In genomic region chr12:78695749-78696148, GRCh38 we compare ENCODE assay signal across 20 cellular contexts.
DNase-seq lines count a peak whose midpoint lies in the region; ATAC-seq and TF ChIP-seq lines count a peak whose summit lies in the region.
"Had no signal": no experiment of that assay in that cellular context is flagged by ENCODE, and none has a peak within 500 bp of the region (broad histone marks: within the 10 kb centered on the region; RNA-seq: fewer than 3 reads in every experiment).

No MANE protein-coding gene starts in this region.

- H3K27me3 ChIP-seq in smooth muscle cell (ENCODE audit: low read depth): no peaks in the 10 kb centered on the region
- H3K27me3 ChIP-seq: BLaER1 had no signal

- no peaks in the 10 kb centered on the region for H3F3A ChIP-seq in smooth muscle cell (ENCODE audit: low read depth)

- H3K79me2 ChIP-seq in smooth muscle cell (ENCODE audit: low read depth): no peaks in the 10 kb centered on the region

- H3K36me3 ChIP-seq in smooth muscle cell (ENCODE audit: low read depth): no peaks in the 10 kb centered on the region
- H3K36me3 ChIP-seq: BLaER1 had no signal

- 97% methylated on average over 2 of the region's 2 CpGs for WGBS in smooth muscle cell (ENCODE audit: low lambda C conversion rate)

- no peak overlapping the region for H3K4me3 ChIP-seq in smooth muscle cell
- H3K4me3 ChIP-seq: BLaER1, GM12878, GM23248 had no signal

- H3K9me3 Mint-ChIP-seq in stimulated activated naive CD8-positive, alpha-beta T cell treated with anti-CD3 and anti-CD28 coated beads, Interleukin-15, amount 100 ng/mL, for 72 hours: peaks cover 11 to 12% of the 10 kb centered on the region in 2 donors

- H3K27ac ChIP-seq in smooth muscle cell (ENCODE audit: low read depth): peak overlapping the region; percentile 43
- H3K27ac ChIP-seq: 22Rv1, BLaER1, C4-2B, GM23248 had no signal

- no peak overlapping the region for H3K9ac ChIP-seq in smooth muscle cell (ENCODE audit: low read depth)
- H3K9ac ChIP-seq: BLaER1, GM23248 had no signal

- no peak overlapping the region for H3K4me2 ChIP-seq in smooth muscle cell
- H3K4me2 ChIP-seq: BLaER1 had no signal

- no peak overlapping the region for H2AFZ ChIP-seq in smooth muscle cell (ENCODE audit: low read depth)
- H2AFZ ChIP-seq: GM23248 had no signal

- DNase-seq in NCI-H2227 (lab: John Stamatoyannopoulos, UW; ENCODE audit: unreplicated experiment) (peak; percentile 16), NCI-H2227 treated with DMSO at 0.1 percent for 48 hours (lab: John Stamatoyannopoulos, UW) (no peak), SK-N-DZ (ENCODE audit: low spot score) (peak; percentile 77), smooth muscle cell (lab: John Stamatoyannopoulos, UW; ENCODE audit: unreplicated experiment) (no peak)
- no peak for DNase-seq in stimulated activated naive CD8-positive, alpha-beta T cell treated with anti-CD3 and anti-CD28 coated beads, Interleukin-15, amount 100 ng/mL, for 72 hours
- DNase-seq: Caco-2; CD4-positive, CD25-positive, alpha-beta regulatory T cell; CD8-positive, alpha-beta T cell; DMS79; EL; GDM1; GM23248; H7; HCEC 1CT had no signal

- TF ChIP-seq CTCF in smooth muscle cell (IDR thresholded peaks at IDR 0.05; ENCODE audit: borderline replicate concordance, insufficient read depth, poor library complexity, severe bottlenecking): no peak

- H3K27me3 Mint-ChIP-seq in stimulated activated naive CD8-positive, alpha-beta T cell treated with anti-CD3 and anti-CD28 coated beads, Interleukin-15, amount 100 ng/mL, for 72 hours: no peaks in the 10 kb centered on the region
- H3K27me3 Mint-ChIP-seq: B cell; CD4-positive, CD25-positive, alpha-beta regulatory T cell had no signal

- peaks cover 7% of the 10 kb centered on the region for H3K9me3 ChIP-seq in smooth muscle cell (replicated peaks; ENCODE audit: low read depth)
- H3K9me3 ChIP-seq: BLaER1, Caco-2 had no signal

- no peak for ATAC-seq in GM21717 (IDR thresholded peaks at IDR 0.05; ENCODE audit: unreplicated experiment)
- no peak for ATAC-seq in stimulated activated naive CD8-positive, alpha-beta T cell treated with anti-CD3 and anti-CD28 coated beads, Interleukin-15, amount 100 ng/mL, for 72 hours
- ATAC-seq: CD8-positive, alpha-beta T cell; GM12878 had no signal

- no peaks in the 10 kb centered on the region for H4K20me1 ChIP-seq in smooth muscle cell (ENCODE audit: low read depth)
- H4K20me1 ChIP-seq: BLaER1 had no signal

- no peaks in the 10 kb centered on the region for H3K4me1 Mint-ChIP-seq in stimulated activated naive CD8-positive, alpha-beta T cell treated with anti-CD3 and anti-CD28 coated beads, Interleukin-15, amount 100 ng/mL, for 72 hours
- H3K4me1 Mint-ChIP-seq: B cell; CD4-positive, CD25-positive, alpha-beta regulatory T cell had no signal

- no peak overlapping the region for H3K4me3 Mint-ChIP-seq in stimulated activated naive CD8-positive, alpha-beta T cell treated with anti-CD3 and anti-CD28 coated beads, Interleukin-15, amount 100 ng/mL, for 72 hours
- H3K4me3 Mint-ChIP-seq: B cell; CD4-positive, CD25-positive, alpha-beta regulatory T cell; CD8-positive, alpha-beta T cell had no signal

- no peak overlapping the region for H3K27ac Mint-ChIP-seq in stimulated activated naive CD8-positive, alpha-beta T cell treated with anti-CD3 and anti-CD28 coated beads, Interleukin-15, amount 100 ng/mL, for 72 hours
- H3K27ac Mint-ChIP-seq: B cell; CD4-positive, CD25-positive, alpha-beta regulatory T cell; CD8-positive, alpha-beta T cell had no signal

- H3K4me1 ChIP-seq in smooth muscle cell (ENCODE audit: low read depth): no peaks in the 10 kb centered on the region
- H3K4me1 ChIP-seq: BLaER1, Caco-2 had no signal

Comparison
In these comparisons a context has a peak if more than half of its experiments do, and no peak if none do; other contexts are left out.
1. DNase-seq: peak in NCI-H2227 (single experiment) and SK-N-DZ (single experiment); none in NCI-H2227 treated with DMSO at 0.1 percent for 48 hours (single experiment), smooth muscle cell (single experiment) and stimulated activated naive CD8-positive, alpha-beta T cell treated with anti-CD3 and anti-CD28 coated beads, Interleukin-15, amount 100 ng/mL, for 72 hours (0 of 2).